In genomic region chr7:876077-876971, GRCh38 we compare ENCODE assay signal across 8 cellular contexts. TPM values are rescaled to one million over a fixed set of nuclear protein-coding genes. Genes with fewer than 3 reads are reported as not detected.
A peak's percentile ranks its signal among the peaks of the same experiment; 100 is the strongest.
DNase-seq lines count a peak whose midpoint lies in the region; ATAC-seq and TF ChIP-seq lines count a peak whose summit lies in the region.

Gene GET4 (plus strand): TSS chr7:876554. CDS start chr7:876646, 92 bp downstream.

- H3K9me2 ChIP-seq in GM23338 (ENCODE audit: insufficient read depth) = no peaks in the 10 kb centered on the region

- H3K79me2 ChIP-seq in GM23338 (replicated peaks; ENCODE audit: insufficient read depth) (peaks cover 43% of the 10 kb centered on the region), neural progenitor cell (ENCODE audit: low read depth) (peaks cover 46% of the 10 kb centered on the region)

- H3K4me3 ChIP-seq in GM23338 (peak within 1 kb of the TSS; percentile 79), LNCaP clone FGC (ENCODE audit: low read depth, low read length) (peak within 1 kb of the TSS; percentile 91), foreskin fibroblast (ENCODE audit: low read depth in 1 of 2, low read length in 2 of 2) (peak within 1 kb of the TSS; percentile 81 to 91), neural progenitor cell (peak within 1 kb of the TSS; percentile 95)

- H3K4me3 Mint-ChIP-seq in GM23338 (peak within 1 kb of the TSS; percentile 88), neural progenitor cell (peak within 1 kb of the TSS; percentile 93)

- peak within 1 kb of the TSS; percentile 81 for H3K4me2 ChIP-seq in GM23338
- peak within 1 kb of the TSS; percentile 93 for H3K4me2 ChIP-seq in neural progenitor cell

- H3K9me3 Mint-ChIP-seq in GM23338 (peaks cover 7% of the 10 kb centered on the region; the same call in 2 of the 3 replicates), neural progenitor cell (no peaks in the 10 kb centered on the region)

- H4K20me1 ChIP-seq in GM23338 (replicated peaks; ENCODE audit: insufficient read depth) (peaks cover 25% of the 10 kb centered on the region), neural progenitor cell (ENCODE audit: low read depth) (peaks cover 37% of the 10 kb centered on the region)

- H2AFZ ChIP-seq in GM23338 = no peak within 1 kb of the TSS
- peak within 1 kb of the TSS; percentile 68 for H2AFZ ChIP-seq in neural progenitor cell (replicated peaks)

- no peaks in the 10 kb centered on the region for H3K9me3 ChIP-seq in neural progenitor cell (ENCODE audit: low read depth)

- H3K36me3 ChIP-seq in GM23338 (ENCODE audit: insufficient read depth) (no peaks in the 10 kb centered on the region; the same call in none of the 2 replicates), neural progenitor cell (no peaks in the 10 kb centered on the region)

- H3K4me1 ChIP-seq in GM23338 (ENCODE audit: insufficient read depth) = peaks cover 10% of the 10 kb centered on the region; the same call in 1 of the 2 replicates
- H3K4me1 ChIP-seq in neural progenitor cell = peaks cover 9% of the 10 kb centered on the region

- peak in 1 of 2 experiments; percentile 22; a peak in 1 of 4 replicates for TF ChIP-seq CTCF in GM23338 (conservative IDR thresholded peaks at IDR 0.05; ENCODE audit: low read depth in 2 of 2)
- peak; percentile 25; the same call in 1 of the 2 replicates for TF ChIP-seq CTCF in LNCaP clone FGC (IDR thresholded peaks at IDR 0.05; ENCODE audit: control insufficient read depth, extremely low read depth, insufficient read depth)
- TF ChIP-seq CTCF in foreskin fibroblast (IDR thresholded peaks at IDR 0.05; ENCODE audit: low read depth, low read length) = no peak
- TF ChIP-seq CTCF in neural progenitor cell (IDR thresholded peaks at IDR 0.05) = no peak

- H3K36me3 Mint-ChIP-seq in GM23338 (ENCODE audit: low read depth) (peaks cover 49% of the 10 kb centered on the region), neural progenitor cell (peaks cover 22% of the 10 kb centered on the region)

- H3K27me3 Mint-ChIP-seq in GM23338 (ENCODE audit: insufficient read depth, low read depth, poor library complexity) (peaks cover 9% of the 10 kb centered on the region), neural progenitor cell (ENCODE audit: insufficient read depth, low read depth) (peaks cover 4% of the 10 kb centered on the region)

- H3K27ac Mint-ChIP-seq in GM23338 (peak within 1 kb of the TSS; percentile 92), neural progenitor cell (peak within 1 kb of the TSS; percentile 37)

- H3F3A ChIP-seq in GM23338 (replicated peaks; ENCODE audit: low read depth) (peaks cover 30% of the 10 kb centered on the region), neural progenitor cell (ENCODE audit: low read depth) (peaks cover 36% of the 10 kb centered on the region)

- H3K27ac ChIP-seq in GM23338 (ENCODE audit: low read depth) = peak within 1 kb of the TSS; percentile 86
- H3K27ac ChIP-seq in neural progenitor cell = peak within 1 kb of the TSS; percentile 72

- H3K9ac ChIP-seq in neural progenitor cell = peak within 1 kb of the TSS; percentile 78

- H3K4me1 Mint-ChIP-seq in GM23338 (peaks cover 13% of the 10 kb centered on the region), neural progenitor cell (peaks cover 15% of the 10 kb centered on the region)

- no peaks in the 10 kb centered on the region for H3K27me3 ChIP-seq in GM23338 (ENCODE audit: insufficient read depth)
- no peaks in the 10 kb centered on the region for H3K27me3 ChIP-seq in neural progenitor cell

- peak; percentile 78 for ATAC-seq in GM23338

- DNase-seq in EL (peak; percentile 92), GM23338 (ENCODE audit: low spot score) (peak; percentile 92), LNCaP clone FGC (ENCODE audit: low read depth) (peak; percentile 77), SHP77 treated with DMSO at 0.1 percent for 48 hours (lab: John Stamatoyannopoulos, UW) (peak; percentile 92), activated gamma-delta T cell (lab: John Stamatoyannopoulos, UW) (peak; percentile 98), foreskin fibroblast (peak; percentile 98 to 99), neural progenitor cell (ENCODE audit: low spot score) (peak; percentile 98), stromal cell of bone marrow (ENCODE audit: low read depth) (peak; percentile 85)

TF ChIP-seq in GM23338, 12 proteins besides CTCF, POLR2A, EP300 and RAD21 (continues in another document):
- no peak for TF ChIP-seq ZNF114 (CRISPR knock-in tag; IDR thresholded peaks at IDR 0.05)
- peak; percentile 78 for TF ChIP-seq POLR2AphosphoS5 (IDR thresholded peaks at IDR 0.05; ENCODE audit: low read depth)
- TF ChIP-seq STAT1 (IDR thresholded peaks at IDR 0.05; ENCODE audit: unreplicated experiment) = no peak
- TF ChIP-seq CREB1 (CRISPR knock-in tag; IDR thresholded peaks at IDR 0.05; ENCODE audit: low read depth) = peak; percentile 73
- no peak for TF ChIP-seq EZH2 (IDR thresholded peaks at IDR 0.05; ENCODE audit: low read depth, unreplicated experiment)
- TF ChIP-seq, protein P1, sequence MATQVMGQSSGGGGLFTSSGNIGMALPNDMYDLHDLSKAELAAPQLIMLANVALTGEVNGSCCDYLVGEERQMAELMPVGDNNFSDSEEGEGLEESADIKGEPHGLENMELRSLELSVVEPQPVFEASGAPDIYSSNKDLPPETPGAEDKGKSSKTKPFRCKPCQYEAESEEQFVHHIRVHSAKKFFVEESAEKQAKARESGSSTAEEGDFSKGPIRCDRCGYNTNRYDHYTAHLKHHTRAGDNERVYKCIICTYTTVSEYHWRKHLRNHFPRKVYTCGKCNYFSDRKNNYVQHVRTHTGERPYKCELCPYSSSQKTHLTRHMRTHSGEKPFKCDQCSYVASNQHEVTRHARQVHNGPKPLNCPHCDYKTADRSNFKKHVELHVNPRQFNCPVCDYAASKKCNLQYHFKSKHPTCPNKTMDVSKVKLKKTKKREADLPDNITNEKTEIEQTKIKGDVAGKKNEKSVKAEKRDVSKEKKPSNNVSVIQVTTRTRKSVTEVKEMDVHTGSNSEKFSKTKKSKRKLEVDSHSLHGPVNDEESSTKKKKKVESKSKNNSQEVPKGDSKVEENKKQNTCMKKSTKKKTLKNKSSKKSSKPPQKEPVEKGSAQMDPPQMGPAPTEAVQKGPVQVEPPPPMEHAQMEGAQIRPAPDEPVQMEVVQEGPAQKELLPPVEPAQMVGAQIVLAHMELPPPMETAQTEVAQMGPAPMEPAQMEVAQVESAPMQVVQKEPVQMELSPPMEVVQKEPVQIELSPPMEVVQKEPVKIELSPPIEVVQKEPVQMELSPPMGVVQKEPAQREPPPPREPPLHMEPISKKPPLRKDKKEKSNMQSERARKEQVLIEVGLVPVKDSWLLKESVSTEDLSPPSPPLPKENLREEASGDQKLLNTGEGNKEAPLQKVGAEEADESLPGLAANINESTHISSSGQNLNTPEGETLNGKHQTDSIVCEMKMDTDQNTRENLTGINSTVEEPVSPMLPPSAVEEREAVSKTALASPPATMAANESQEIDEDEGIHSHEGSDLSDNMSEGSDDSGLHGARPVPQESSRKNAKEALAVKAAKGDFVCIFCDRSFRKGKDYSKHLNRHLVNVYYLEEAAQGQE (IDR thresholded peaks at IDR 0.05; ENCODE audit: unreplicated experiment) = no peak
- TF ChIP-seq JUNB (IDR thresholded peaks at IDR 0.05; ENCODE audit: unreplicated experiment) = no peak
- peak; percentile 10 for TF ChIP-seq ETS1 (IDR thresholded peaks at IDR 0.05)
- TF ChIP-seq NANOG (IDR thresholded peaks at IDR 0.05; ENCODE audit: borderline replicate concordance) = no peak
- TF ChIP-seq ZNF331 (CRISPR knock-in tag; IDR thresholded peaks at IDR 0.05; ENCODE audit: low read depth) = no peak

RNA-seq across cellular contexts. Expression of gene GET4, which starts in this region (rescaled TPM):
- total RNA-seq in GM23338 (2014; rRNA removed; shearing (Covaris generic)) = 55.0 and 79.1 TPM in 2 replicates
- 48.0 and 54.5 TPM in 2 replicates for polyA plus RNA-seq in GM23338 (2016; fragmentation: Nextera tagmentation; extraction: Ambion mirVana)
- 17.2 and 35.7 TPM in 2 replicates for total RNA-seq in neural progenitor cell (ENCODE audit: low replicate concordance)

Comparison
In these comparisons a context has a peak if more than half of its experiments do, and no peak if none do; other contexts are left out.
1. Peak in every context shown above with its lines: DNase-seq, ATAC-seq, H3K4me3 ChIP-seq and H3K27ac ChIP-seq.